In genomic region chr13:99960663-99961440, GRCh38 we compare ENCODE assay signal across 16 cellular contexts. TPM values are rescaled to one million over a fixed set of nuclear protein-coding genes. Genes with fewer than 3 reads are reported as not detected.
DNase-seq lines count a peak whose midpoint lies in the region; TF ChIP-seq lines count a peak whose summit lies in the region.
"Had no signal": no experiment of that assay in that cellular context is flagged by ENCODE, and none has a peak within 500 bp of the region (broad histone marks: within the 10 kb centered on the region; RNA-seq: fewer than 3 reads in every experiment).

No MANE protein-coding gene starts in this region.

- H3K9me3 Mint-ChIP-seq in brain = peaks cover 0 to 2% (median 0%) of the 10 kb centered on the region in 5 experiments
- H3K9me3 Mint-ChIP-seq: activated naive CD4-positive, alpha-beta T cell treated with anti-CD3 and anti-CD28 coated beads, Interleukin-2, amount 10 ng/mL, durations not matched to agents 7 days and 5 days had no signal

- H3K23ac ChIP-seq in mesenchymal stem cell (ENCODE audit: low read length in 2 of 2) = no peak overlapping the region

- peak overlapping the region; percentile 10; the same call in 1 of the 2 replicates for H3K27ac ChIP-seq in C4-2B
- no peak overlapping the region for H3K27ac ChIP-seq in HEK293 (ENCODE audit: extremely low read depth, low read depth, low read length)
- no peak overlapping the region for H3K27ac ChIP-seq in mesenchymal stem cell (ENCODE audit: low read length, poor library complexity, severe bottlenecking)
- H3K27ac ChIP-seq: body of pancreas had no signal

- H3K9me3 ChIP-seq in HEK293 (ENCODE audit: control insufficient read depth, insufficient read depth, low read depth, low read length) (no peaks in the 10 kb centered on the region), mesenchymal stem cell (ENCODE audit: control insufficient read depth, low read length) (no peaks in the 10 kb centered on the region)
- H3K9me3 ChIP-seq: body of pancreas had no signal

- H3K27ac Mint-ChIP-seq in brain = peak overlapping the region; percentile 51 to 87 (median 68)
- H3K27ac Mint-ChIP-seq: T-helper 17 cell had no signal

- H3K27me3 ChIP-seq in mesenchymal stem cell (ENCODE audit: control insufficient read depth in 1 of 2, insufficient read depth in 1 of 2, low read length in 2 of 2) = peaks cover 30 to 96% of the 10 kb centered on the region in 2 experiments

- H2BK5ac ChIP-seq in mesenchymal stem cell (ENCODE audit: low read depth, low read length, poor library complexity, severe bottlenecking) = no peak overlapping the region

- H3K4me3 ChIP-seq in HEK293 (ENCODE audit: low read depth, low read length) (no peak overlapping the region), mesenchymal stem cell (ENCODE audit: insufficient read depth in 1 of 2, low read depth in 1 of 2, low read length in 2 of 2) (no peak overlapping the region)
- H3K4me3 ChIP-seq: body of pancreas had no signal

- H2AK5ac ChIP-seq in mesenchymal stem cell (ENCODE audit: low read length, severe bottlenecking) = no peak overlapping the region

- no peak overlapping the region for H4K91ac ChIP-seq in mesenchymal stem cell (ENCODE audit: low read length)

- H3K4ac ChIP-seq in mesenchymal stem cell (ENCODE audit: low read depth in 1 of 2, low read length in 2 of 2) = no peak overlapping the region

- H2AFZ ChIP-seq in mesenchymal stem cell (ENCODE audit: low read depth, low read length) = no peak overlapping the region

- peak overlapping the region; percentile 27 to 63 (median 53) for H3K4me3 Mint-ChIP-seq in brain
- H3K4me3 Mint-ChIP-seq: activated naive CD4-positive, alpha-beta T cell treated with anti-CD3 and anti-CD28 coated beads, Interleukin-2, amount 10 ng/mL, durations not matched to agents 7 days and 5 days had no signal

- intact Hi-C loops in posterior cingulate gyrus (cut with DNase I) = no loop called here

- H2BK120ac ChIP-seq in mesenchymal stem cell (ENCODE audit: low read depth, low read length) = no peak overlapping the region

- no peaks in the 10 kb centered on the region for H3K36me3 Mint-ChIP-seq in brain

- no peak overlapping the region for H2BK15ac ChIP-seq in mesenchymal stem cell (ENCODE audit: low read depth, poor library complexity, severe bottlenecking)

- H3K18ac ChIP-seq in mesenchymal stem cell (ENCODE audit: low read depth in 1 of 2, low read length in 2 of 2) = no peak overlapping the region

- H3K36me3 ChIP-seq in HEK293 (ENCODE audit: control insufficient read depth in 2 of 2, insufficient read depth in 1 of 2, low read length in 2 of 2) (peaks cover 5 to 14% of the 10 kb centered on the region in 2 experiments; a peak in 2 of 3 replicates), mesenchymal stem cell (ENCODE audit: control insufficient read depth in 1 of 2, insufficient read depth in 2 of 2, low read depth in 1 of 2, low read length in 2 of 2) (peaks cover 0 to 5% of the 10 kb centered on the region in 2 experiments)

- 32% methylated on average over 13 of the region's 13 CpGs for WGBS in mesenchymal stem cell

- POLR2A ChIA-PET in HEK293 (lab: Yijun Ruan, JAX) (no interaction called here), GM10248 (lab: Yijun Ruan, JAX) (no interaction called here)

- TF ChIP-seq CTCF in C4-2B (conservative IDR thresholded peaks at IDR 0.05) (no peak), HEK293 (tag by site-specific recombination; IDR thresholded peaks at IDR 0.05) (no peak), brain (conservative IDR thresholded peaks at IDR 0.05) (no peak), GM10248 (IDR thresholded peaks at IDR 0.05; ENCODE audit: control extremely low read depth, extremely low read depth, low read depth, missing control alignments) (no peak)

- H3K27me3 Mint-ChIP-seq in brain = peaks cover 71% of the 10 kb centered on the region

- no peak overlapping the region for H4K8ac ChIP-seq in mesenchymal stem cell (ENCODE audit: low read length)

- peaks cover 5% of the 10 kb centered on the region for H3K79me1 ChIP-seq in mesenchymal stem cell (replicated peaks; ENCODE audit: low read length, poor library complexity, severe bottlenecking)

- DNase-seq in mesenchymal stem cell = no peak
- no peak for DNase-seq in posterior cingulate gyrus
- DNase-seq in HCEC 1CT = no peak
- no peak for DNase-seq in stimulated activated CD4-positive, alpha-beta T cell treated with anti-CD3 and anti-CD28 coated beads, Interleukin-4, amount 100 ng/mL, for 1 hour
- DNase-seq in GM10248 (ENCODE audit: extremely low spot score) = no peak
- DNase-seq: activated CD4-positive, CD25-positive, alpha-beta regulatory T cell treated with anti-CD3 and anti-CD28 coated beads, Interleukin-2, amount 50 U/mL, for 72 hours; activated CD8-positive, alpha-beta memory T cell treated with anti-CD3 and anti-CD28 coated beads, Interleukin-2, amount 50 U/mL, for 48 hours; body of pancreas; left cardiac atrium; NK-92 treated with Interleukin-12 subunit alpha and Interleukin-12 subunit beta, amount 100 ng/mL, for 24 hours; SHP77; T-helper 17 cell had no signal

- H3K9ac ChIP-seq in mesenchymal stem cell (ENCODE audit: low read length) = no peak overlapping the region

- H3K14ac ChIP-seq in mesenchymal stem cell (ENCODE audit: low read length in 2 of 2) = no peak overlapping the region

- H3K4me1 ChIP-seq in HEK293 (ENCODE audit: control insufficient read depth, insufficient read depth, low read length) (peaks cover 20% of the 10 kb centered on the region), mesenchymal stem cell (ENCODE audit: control insufficient read depth, insufficient read depth, low read depth, low read length) (peaks cover 31% of the 10 kb centered on the region)

- CTCF ChIA-PET in HEK293 (lab: Yijun Ruan, JAX) (no interaction called here), GM10248 (lab: Yijun Ruan, JAX) (interaction anchor here (1.5 to 1.7 kb wide), 2 partner anchors 14 to 25 kb away, joined by 3 to 4 read pairs; no protein-coding TSS in a partner anchor)

- peak overlapping the region; percentile 24 for H3K4me2 ChIP-seq in mesenchymal stem cell (ENCODE audit: low read length, poor library complexity, severe bottlenecking)

- peaks cover 76% of the 10 kb centered on the region for H3K4me1 Mint-ChIP-seq in brain

- no peak overlapping the region for H2BK12ac ChIP-seq in mesenchymal stem cell (ENCODE audit: low read length in 2 of 2)

TF ChIP-seq in HEK293, 187 proteins besides CTCF, POLR2A, EP300 and RAD21:
- TF ChIP-seq TRIM28 (IDR thresholded peaks at IDR 0.05; ENCODE audit: borderline replicate concordance, low read length) = no peak
- peak; percentile 59; the same call in 1 of the 2 replicates for TF ChIP-seq ZFHX2 (tag by site-specific recombination; conservative IDR thresholded peaks at IDR 0.05)
- TF ChIP-seq, protein P1, sequence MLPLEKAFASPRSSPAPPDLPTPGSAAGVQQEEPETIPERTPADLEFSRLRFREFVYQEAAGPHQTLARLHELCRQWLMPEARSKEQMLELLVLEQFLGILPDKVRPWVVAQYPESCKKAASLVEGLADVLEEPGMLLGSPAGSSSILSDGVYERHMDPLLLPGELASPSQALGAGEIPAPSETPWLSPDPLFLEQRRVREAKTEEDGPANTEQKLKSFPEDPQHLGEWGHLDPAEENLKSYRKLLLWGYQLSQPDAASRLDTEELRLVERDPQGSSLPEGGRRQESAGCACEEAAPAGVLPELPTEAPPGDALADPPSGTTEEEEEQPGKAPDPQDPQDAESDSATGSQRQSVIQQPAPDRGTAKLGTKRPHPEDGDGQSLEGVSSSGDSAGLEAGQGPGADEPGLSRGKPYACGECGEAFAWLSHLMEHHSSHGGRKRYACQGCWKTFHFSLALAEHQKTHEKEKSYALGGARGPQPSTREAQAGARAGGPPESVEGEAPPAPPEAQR (tag by site-specific recombination; IDR thresholded peaks at IDR 0.05) = no peak
- no peak for TF ChIP-seq ZNF670 (tag by site-specific recombination; IDR thresholded peaks at IDR 0.05; ENCODE audit: low read depth)
- no peak for TF ChIP-seq ZNF354C (tag by site-specific recombination; IDR thresholded peaks at IDR 0.05; ENCODE audit: borderline replicate concordance, low read depth)
- TF ChIP-seq EGR2 (tag by site-specific recombination; IDR thresholded peaks at IDR 0.05; ENCODE audit: low read depth) = 0 out of 2 replicates have a peak, but pooled peaks have one; percentile 15
- TF ChIP-seq, protein P2, sequence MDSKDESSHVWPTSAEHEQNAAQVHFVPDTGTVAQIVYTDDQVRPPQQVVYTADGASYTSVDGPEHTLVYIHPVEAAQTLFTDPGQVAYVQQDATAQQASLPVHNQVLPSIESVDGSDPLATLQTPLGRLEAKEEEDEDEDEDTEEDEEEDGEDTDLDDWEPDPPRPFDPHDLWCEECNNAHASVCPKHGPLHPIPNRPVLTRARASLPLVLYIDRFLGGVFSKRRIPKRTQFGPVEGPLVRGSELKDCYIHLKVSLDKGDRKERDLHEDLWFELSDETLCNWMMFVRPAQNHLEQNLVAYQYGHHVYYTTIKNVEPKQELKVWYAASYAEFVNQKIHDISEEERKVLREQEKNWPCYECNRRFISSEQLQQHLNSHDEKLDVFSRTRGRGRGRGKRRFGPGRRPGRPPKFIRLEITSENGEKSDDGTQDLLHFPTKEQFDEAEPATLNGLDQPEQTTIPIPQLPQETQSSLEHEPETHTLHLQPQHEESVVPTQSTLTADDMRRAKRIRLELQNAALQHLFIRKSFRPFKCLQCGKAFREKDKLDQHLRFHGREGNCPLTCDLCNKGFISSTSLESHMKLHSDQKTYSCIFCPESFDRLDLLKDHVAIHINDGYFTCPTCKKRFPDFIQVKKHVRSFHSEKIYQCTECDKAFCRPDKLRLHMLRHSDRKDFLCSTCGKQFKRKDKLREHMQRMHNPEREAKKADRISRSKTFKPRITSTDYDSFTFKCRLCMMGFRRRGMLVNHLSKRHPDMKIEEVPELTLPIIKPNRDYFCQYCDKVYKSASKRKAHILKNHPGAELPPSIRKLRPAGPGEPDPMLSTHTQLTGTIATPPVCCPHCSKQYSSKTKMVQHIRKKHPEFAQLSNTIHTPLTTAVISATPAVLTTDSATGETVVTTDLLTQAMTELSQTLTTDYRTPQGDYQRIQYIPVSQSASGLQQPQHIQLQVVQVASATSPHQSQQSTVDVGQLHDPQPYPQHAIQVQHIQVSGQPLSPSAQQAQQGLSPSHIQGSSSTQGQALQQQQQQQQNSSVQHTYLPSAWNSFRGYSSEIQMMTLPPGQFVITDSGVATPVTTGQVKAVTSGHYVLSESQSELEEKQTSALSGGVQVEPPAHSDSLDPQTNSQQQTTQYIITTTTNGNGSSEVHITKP (tag by site-specific recombination; IDR thresholded peaks at IDR 0.05) = no peak
- no peak for TF ChIP-seq ZNF626 (tag by site-specific recombination; IDR thresholded peaks at IDR 0.05)

RNA-seq across cellular contexts. Expression of gene ZIC5, which starts 10.7 kb away (rescaled TPM):
- polyA plus RNA-seq in brain (ENCODE audit: insufficient read depth, low read depth, low replicate concordance) = 49.1 TPM
- polyA plus RNA-seq in mesenchymal stem cell (2013, experiment 1 of 2) = not detected
- not detected for polyA plus RNA-seq in mesenchymal stem cell (2013, experiment 2 of 2)

RNA-seq across cellular contexts. Expression of gene ZIC2, which starts 20.7 kb away (rescaled TPM):
- 300 TPM for polyA plus RNA-seq in brain (ENCODE audit: insufficient read depth, low read depth, low replicate concordance)
- not detected for polyA plus RNA-seq in mesenchymal stem cell (2013, experiment 1 of 2)
- not detected for polyA plus RNA-seq in mesenchymal stem cell (2013, experiment 2 of 2)
